In genomic region chr2:103361712-103362111, GRCh38 we compare ENCODE assay signal across 1 cellular context.
TF ChIP-seq lines count a peak whose summit lies in the region.

No MANE protein-coding gene starts in this region.

TF ChIP-seq in GM23338, 12 proteins besides CTCF, POLR2A, EP300 and RAD21 (continued from another document):
- TF ChIP-seq REST (IDR thresholded peaks at IDR 0.05; ENCODE audit: unreplicated experiment) (no peak), NANOG (IDR thresholded peaks at IDR 0.05; ENCODE audit: borderline replicate concordance) (no peak)
